1 cellular context compared by ENCODE assay signal in the genomic region with DNA sequence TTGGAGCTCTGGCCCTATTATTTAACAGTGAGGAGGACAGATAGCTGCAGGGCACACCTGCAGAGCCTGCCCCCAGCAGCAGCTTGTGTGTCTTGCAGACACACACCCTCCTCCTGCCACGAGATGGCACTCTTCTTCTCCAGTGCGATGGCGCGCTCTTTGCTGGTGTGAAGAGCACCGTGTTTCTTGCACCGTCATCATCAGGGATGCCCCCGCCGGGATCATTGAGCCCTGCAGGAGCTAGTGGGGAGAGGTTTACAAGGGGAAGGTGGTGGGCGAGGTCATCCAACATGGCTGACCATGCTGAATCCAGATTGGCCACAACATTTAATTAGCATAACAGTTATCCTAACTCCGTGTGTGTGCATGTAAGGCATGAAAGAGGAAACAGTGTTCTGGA.
TF ChIP-seq lines count a peak whose summit lies in the region.

No MANE protein-coding gene starts in this region.

TF ChIP-seq in IMR-90, 13 proteins besides CTCF, POLR2A, EP300 and RAD21:
- no peak for TF ChIP-seq MXI1 (IDR thresholded peaks at IDR 0.05; ENCODE audit: borderline replicate concordance, low read depth, low read length)
- TF ChIP-seq, protein P1, sequence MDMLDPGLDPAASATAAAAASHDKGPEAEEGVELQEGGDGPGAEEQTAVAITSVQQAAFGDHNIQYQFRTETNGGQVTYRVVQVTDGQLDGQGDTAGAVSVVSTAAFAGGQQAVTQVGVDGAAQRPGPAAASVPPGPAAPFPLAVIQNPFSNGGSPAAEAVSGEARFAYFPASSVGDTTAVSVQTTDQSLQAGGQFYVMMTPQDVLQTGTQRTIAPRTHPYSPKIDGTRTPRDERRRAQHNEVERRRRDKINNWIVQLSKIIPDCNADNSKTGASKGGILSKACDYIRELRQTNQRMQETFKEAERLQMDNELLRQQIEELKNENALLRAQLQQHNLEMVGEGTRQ (IDR thresholded peaks at IDR 0.05; ENCODE audit: low read depth, low read length): no peak
- TF ChIP-seq SMC3 (IDR thresholded peaks at IDR 0.05; ENCODE audit: low read depth, low read length): peak; percentile 45
- no peak for TF ChIP-seq RCOR1 (IDR thresholded peaks at IDR 0.05; ENCODE audit: insufficient replicate concordance, low read length)
- TF ChIP-seq MAZ (IDR thresholded peaks at IDR 0.05; ENCODE audit: borderline replicate concordance, low read depth, low read length): no peak
- peak; percentile 59; the same call in 1 of the 2 replicates for TF ChIP-seq NFE2L2 (IDR thresholded peaks at IDR 0.05; ENCODE audit: low read depth, low read length)
